In genomic region chr7:124667312-124667711, GRCh38 we compare ENCODE assay signal across 1 cellular context.
TF ChIP-seq lines count a peak whose summit lies in the region.

No MANE protein-coding gene starts in this region.

TF ChIP-seq in HepG2, 621 proteins besides CTCF, POLR2A, EP300 and RAD21 (continued from another document):
- no peak for TF ChIP-seq ZNF574 (CRISPR knock-in tag; IDR thresholded peaks at IDR 0.05)
- no peak for TF ChIP-seq HOXA9 (CRISPR knock-in tag; IDR thresholded peaks at IDR 0.05; ENCODE audit: borderline replicate concordance)
- TF ChIP-seq JUND (CRISPR knock-in tag; IDR thresholded peaks at IDR 0.05), result no peak
